In the genomic region with DNA sequence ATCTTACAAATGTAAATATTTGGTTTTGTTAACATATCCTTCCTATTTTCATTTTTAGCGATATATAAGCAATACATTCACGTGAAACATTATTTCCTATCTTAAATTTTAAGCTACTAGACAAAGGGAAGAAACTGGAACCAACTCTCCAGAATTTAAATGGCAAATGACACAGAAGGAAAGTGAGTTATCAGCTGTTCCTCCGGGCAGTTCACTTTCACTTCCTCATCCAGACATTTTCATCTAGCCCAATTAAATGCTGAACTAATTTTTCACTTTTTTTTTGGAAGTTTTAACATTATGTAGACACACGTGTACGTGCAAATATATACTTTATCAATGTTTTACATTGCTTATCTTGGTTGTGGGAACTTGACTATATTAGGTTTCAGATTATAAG, we compare ENCODE assay signal across 11 cellular contexts. TPM values are rescaled to one million over a fixed set of nuclear protein-coding genes. Genes with fewer than 3 reads are reported as not detected.
DNase-seq lines count a peak whose midpoint lies in the region; ATAC-seq and TF ChIP-seq lines count a peak whose summit lies in the region.
"Had no signal": no experiment of that assay in that cellular context is flagged by ENCODE, and none has a peak within 500 bp of the region (broad histone marks: within the 10 kb centered on the region; RNA-seq: fewer than 3 reads in every experiment).

No MANE protein-coding gene starts in this region.

- H3K27ac ChIP-seq in IMR-90 (ENCODE audit: insufficient read depth, low read length) = no peak overlapping the region
- no peak overlapping the region for H3K27ac ChIP-seq in upper lobe of right lung

- H3K9me3 ChIP-seq in IMR-90 (ENCODE audit: control insufficient read depth, insufficient read depth, low read length) (no peaks in the 10 kb centered on the region), upper lobe of right lung (no peaks in the 10 kb centered on the region)

- no peak overlapping the region for H3K18ac ChIP-seq in IMR-90 (ENCODE audit: low read depth, low read length)

- no peaks in the 10 kb centered on the region for H3K79me1 ChIP-seq in IMR-90 (ENCODE audit: low read depth in 1 of 2, low read length in 2 of 2)

- no peak for TF ChIP-seq POLR2A in IMR-90 (IDR thresholded peaks at IDR 0.05; ENCODE audit: low read depth, low read length)

- CTCF ChIA-PET in IMR-90 (lab: Yijun Ruan, JAX) = interaction anchor here (0.5 to 1.2 kb wide), 3 partner anchors 8 to 32 kb away, joined by 3 to 4 read pairs (median 3); no protein-coding TSS in a partner anchor

- no CpG with 5 or more reads among the region's 5 CpGs for WGBS in IMR-90 (ENCODE audit: extremely low coverage in 2 of 2, insufficient read length in 1 of 2), 2 experiments

- peak; percentile 85 for ATAC-seq in GM19043 (IDR thresholded peaks at IDR 0.05; ENCODE audit: low read depth, unreplicated experiment)
- ATAC-seq in HG02642 (IDR thresholded peaks at IDR 0.05; ENCODE audit: poor library complexity, unreplicated experiment) = peak; percentile 79
- no peak for ATAC-seq in IMR-90 (ENCODE audit: low read depth)
- ATAC-seq in upper lobe of right lung = peak; percentile 33
- ATAC-seq in HG03045 (IDR thresholded peaks at IDR 0.05; ENCODE audit: unreplicated experiment) = no peak
- no peak for ATAC-seq in esophagus mucosa
- ATAC-seq: left colon had no signal

- no peak overlapping the region for H3K23ac ChIP-seq in IMR-90 (ENCODE audit: low read depth, low read length)

- no peak overlapping the region for H3K4me3 ChIP-seq in IMR-90 (ENCODE audit: insufficient read depth, low read depth, low read length)
- H3K4me3 ChIP-seq in upper lobe of right lung = no peak overlapping the region

- no peaks in the 10 kb centered on the region for H3K9me1 ChIP-seq in IMR-90 (ENCODE audit: insufficient read depth, low read length)

- H2AK9ac ChIP-seq in IMR-90 (replicated peaks; ENCODE audit: low read depth, low read length, poor library complexity) = no peak overlapping the region

- H3K27me3 ChIP-seq in IMR-90 (ENCODE audit: control insufficient read depth, insufficient read depth, low read length) = no peaks in the 10 kb centered on the region
- no peaks in the 10 kb centered on the region for H3K27me3 ChIP-seq in upper lobe of right lung

- in situ Hi-C loops in IMR-90 (cut with MboI; ENCODE audit: low sequenced_read_pairs) = no loop called here

- dilution Hi-C loops in IMR-90 (cut with HindIII; ENCODE audit: low sequenced_read_pairs, unreplicated experiment) = no loop called here

- H4K91ac ChIP-seq in IMR-90 (ENCODE audit: insufficient read depth, low read depth, low read length) = no peak overlapping the region

- no peak overlapping the region for H2BK5ac ChIP-seq in IMR-90 (ENCODE audit: low read depth, low read length, poor library complexity, severe bottlenecking)

- H4K5ac ChIP-seq in IMR-90 (ENCODE audit: low read depth, low read length) = no peak overlapping the region

- no peak overlapping the region for H3K56ac ChIP-seq in IMR-90 (ENCODE audit: extremely low read depth, insufficient read depth, low read length)

- BruUV-seq in IMR-90 (replicated peaks; lab: Mats Ljungman, UMichigan) = no TSS peak

- no peak for TF ChIP-seq RAD21 in IMR-90 (IDR thresholded peaks at IDR 0.05; ENCODE audit: low read length)

- H4K20me1 ChIP-seq in IMR-90 (ENCODE audit: insufficient read depth, low read length) = no peaks in the 10 kb centered on the region

- POLR2A ChIA-PET in IMR-90 (lab: Charles Lee; ENCODE audit: unreplicated experiment) = interaction anchor here (0.5 kb wide), 1 partner anchor 14 kb away, joined by 10 read pairs; no protein-coding TSS in a partner anchor

- no peak overlapping the region for H4K8ac ChIP-seq in IMR-90 (ENCODE audit: low read depth in 2 of 2, low read length in 2 of 2)

- no peak for TF ChIP-seq CTCF in IMR-90 (conservative IDR thresholded peaks at IDR 0.05; ENCODE audit: low read depth, low read length)
- TF ChIP-seq CTCF in upper lobe of right lung (IDR thresholded peaks at IDR 0.05) = no peak

- H2AFZ ChIP-seq in IMR-90 (replicated peaks; ENCODE audit: low read length, poor library complexity) = no peak overlapping the region

- no peak overlapping the region for H3K4ac ChIP-seq in IMR-90 (ENCODE audit: low read depth, low read length)

- no peak overlapping the region for H3K9ac ChIP-seq in IMR-90 (ENCODE audit: low read depth, low read length)

- intact Hi-C loops in IMR-90 (cut with micrococcal nuclease) = no loop called here
- intact Hi-C loops in upper lobe of right lung (cut with DNase I) = no loop called here

- no peak overlapping the region for H3K14ac ChIP-seq in IMR-90 (replicated peaks; ENCODE audit: low read depth, low read length)

- H2BK15ac ChIP-seq in IMR-90 (ENCODE audit: low read depth, low read length) = no peak overlapping the region

- 0 out of 2 replicates have a peak overlapping the region, but pooled peaks have one; percentile 45 for H3K4me2 ChIP-seq in IMR-90 (ENCODE audit: low read depth, low read length)

- no peaks in the 10 kb centered on the region for H3K4me1 ChIP-seq in IMR-90 (ENCODE audit: control insufficient read depth, insufficient read depth, low read length)
- H3K4me1 ChIP-seq in upper lobe of right lung = no peaks in the 10 kb centered on the region

- H3K36me3 ChIP-seq in IMR-90 (ENCODE audit: control insufficient read depth, insufficient read depth, low read length) (no peaks in the 10 kb centered on the region), upper lobe of right lung (no peaks in the 10 kb centered on the region)

- H2AK5ac ChIP-seq in IMR-90 (ENCODE audit: low read depth, low read length) = no peak overlapping the region

- DNase-seq in IMR-90 (no peak), upper lobe of right lung (no peak), A172 (ENCODE audit: low spot score) (no peak)
- DNase-seq: left colon, NCI-H2029 treated with DMSO at 0.1 percent for 48 hours had no signal

- H2BK20ac ChIP-seq in IMR-90 (ENCODE audit: low read depth, low read length) = no peak overlapping the region

- no peak overlapping the region for H2BK120ac ChIP-seq in IMR-90 (ENCODE audit: low read depth, low read length)

TF ChIP-seq in IMR-90, 13 proteins besides CTCF, POLR2A, EP300 and RAD21:
- TF ChIP-seq FOS (IDR thresholded peaks at IDR 0.05; ENCODE audit: low read depth, low read length) (no peak), MAZ (IDR thresholded peaks at IDR 0.05; ENCODE audit: borderline replicate concordance, low read depth, low read length) (no peak), MXI1 (IDR thresholded peaks at IDR 0.05; ENCODE audit: borderline replicate concordance, low read depth, low read length) (no peak), MAFK (IDR thresholded peaks at IDR 0.05; ENCODE audit: low read depth, low read length) (no peak), CEBPB (IDR thresholded peaks at IDR 0.05; ENCODE audit: low read depth, low read length) (no peak), RCOR1 (IDR thresholded peaks at IDR 0.05; ENCODE audit: insufficient replicate concordance, low read length) (no peak), RFX5 (IDR thresholded peaks at IDR 0.05; ENCODE audit: low read depth, low read length) (no peak), CHD1 (IDR thresholded peaks at IDR 0.05; ENCODE audit: low read depth, low read length) (no peak), SMC3 (IDR thresholded peaks at IDR 0.05; ENCODE audit: low read depth, low read length) (no peak)
- TF ChIP-seq, protein P1, sequence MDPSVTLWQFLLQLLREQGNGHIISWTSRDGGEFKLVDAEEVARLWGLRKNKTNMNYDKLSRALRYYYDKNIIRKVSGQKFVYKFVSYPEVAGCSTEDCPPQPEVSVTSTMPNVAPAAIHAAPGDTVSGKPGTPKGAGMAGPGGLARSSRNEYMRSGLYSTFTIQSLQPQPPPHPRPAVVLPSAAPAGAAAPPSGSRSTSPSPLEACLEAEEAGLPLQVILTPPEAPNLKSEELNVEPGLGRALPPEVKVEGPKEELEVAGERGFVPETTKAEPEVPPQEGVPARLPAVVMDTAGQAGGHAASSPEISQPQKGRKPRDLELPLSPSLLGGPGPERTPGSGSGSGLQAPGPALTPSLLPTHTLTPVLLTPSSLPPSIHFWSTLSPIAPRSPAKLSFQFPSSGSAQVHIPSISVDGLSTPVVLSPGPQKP (IDR thresholded peaks at IDR 0.05; ENCODE audit: borderline replicate concordance, low read depth, low read length) = no peak
- TF ChIP-seq, protein P2, sequence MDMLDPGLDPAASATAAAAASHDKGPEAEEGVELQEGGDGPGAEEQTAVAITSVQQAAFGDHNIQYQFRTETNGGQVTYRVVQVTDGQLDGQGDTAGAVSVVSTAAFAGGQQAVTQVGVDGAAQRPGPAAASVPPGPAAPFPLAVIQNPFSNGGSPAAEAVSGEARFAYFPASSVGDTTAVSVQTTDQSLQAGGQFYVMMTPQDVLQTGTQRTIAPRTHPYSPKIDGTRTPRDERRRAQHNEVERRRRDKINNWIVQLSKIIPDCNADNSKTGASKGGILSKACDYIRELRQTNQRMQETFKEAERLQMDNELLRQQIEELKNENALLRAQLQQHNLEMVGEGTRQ (IDR thresholded peaks at IDR 0.05; ENCODE audit: low read depth, low read length) = no peak

RNA-seq across cellular contexts. Expression of gene MORC1, which starts 58.6 kb away (rescaled TPM):
- total RNA-seq in IMR-90 (2012; rRNA removed) (not detected in 2 replicates), upper lobe of right lung (not detected), esophagus mucosa (not detected)
- polyA plus RNA-seq in IMR-90 (2012; rRNA removed) = not detected in 2 replicates
- polyA plus RNA-seq in IMR-90 (2012; cell fraction: cytosol; rRNA removed) = not detected in 2 replicates
- polyA plus RNA-seq in IMR-90 (2012; cell fraction: nucleus; rRNA removed; ENCODE audit: low replicate concordance) = not detected in 2 replicates
- not detected in 2 replicates for total RNA-seq in A172 (2014; rRNA removed; shearing (Covaris generic))
- total RNA-seq: fibroblast of lung, G401, left colon had no signal
- polyA plus RNA-seq: fibroblast of lung had no signal

Comparison
In these comparisons a context has a peak if more than half of its experiments do, and no peak if none do; other contexts are left out.
1. ATAC-seq: peak in GM19043 (single experiment), HG02642 (single experiment) and upper lobe of right lung (single experiment); none in IMR-90 (single experiment), HG03045 (single experiment) and esophagus mucosa (single experiment).